In the genomic region with DNA sequence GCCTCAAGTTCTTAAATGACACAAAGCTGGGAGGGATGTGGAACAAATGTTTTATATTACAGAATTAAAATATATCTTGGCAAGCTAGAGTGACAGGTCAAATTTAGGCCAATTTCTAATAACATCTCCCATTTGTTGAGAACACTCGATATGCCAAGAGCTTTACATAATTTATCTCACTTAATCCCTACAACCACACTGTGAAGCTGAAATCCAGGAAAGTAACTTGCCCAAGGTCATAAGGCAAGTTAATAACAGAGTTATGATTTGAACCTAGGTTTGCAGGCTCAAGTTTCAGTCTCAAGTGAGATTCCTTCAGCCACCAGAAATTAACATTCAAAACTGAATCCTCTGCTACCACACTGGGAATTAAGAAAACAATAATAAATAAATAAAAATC, we compare ENCODE assay signal across 10 cellular contexts. TPM values are rescaled to one million over a fixed set of nuclear protein-coding genes. Genes with fewer than 3 reads are reported as not detected.
DNase-seq lines count a peak whose midpoint lies in the region; ATAC-seq and TF ChIP-seq lines count a peak whose summit lies in the region.
"Had no signal": no experiment of that assay in that cellular context is flagged by ENCODE, and none has a peak within 500 bp of the region (broad histone marks: within the 10 kb centered on the region; RNA-seq: fewer than 3 reads in every experiment).

No MANE protein-coding gene starts in this region.

- H3K36me3 Mint-ChIP-seq in HFFc6 (ENCODE audit: low read depth): peaks cover 12% of the 10 kb centered on the region
- H3K36me3 Mint-ChIP-seq in stimulated activated memory B cell treated with anti-CD40 and anti-IgM and Interleukin-4, amounts not matched to agents 10 μg/mL and 1 μg/mL and 100 μg/mL, for 72 hours: peaks cover 38% of the 10 kb centered on the region
- H3K36me3 Mint-ChIP-seq in activated T-cell treated with anti-CD3 and anti-CD28 coated beads, Interleukin-2, amount 50 U/mL, for 24 hours (ENCODE audit: low read depth): peaks cover 12% of the 10 kb centered on the region
- no peaks in the 10 kb centered on the region for H3K36me3 Mint-ChIP-seq in endothelial cell (ENCODE audit: low read depth, unreplicated experiment)

- H3K4me3 ChIP-seq in astrocyte of the spinal cord (ENCODE audit: low read depth, low read length) (peak overlapping the region; percentile 25), right atrium auricular region (peak overlapping the region; percentile 17 to 32)

- H3K9me3 Mint-ChIP-seq in HFFc6 (no peaks in the 10 kb centered on the region), endothelial cell (ENCODE audit: unreplicated experiment) (no peaks in the 10 kb centered on the region)
- H3K9me3 Mint-ChIP-seq in stimulated activated memory B cell treated with anti-CD40 and anti-IgM and Interleukin-4, amounts not matched to agents 10 μg/mL and 1 μg/mL and 100 μg/mL, for 72 hours: no peaks in the 10 kb centered on the region
- no peaks in the 10 kb centered on the region for H3K9me3 Mint-ChIP-seq in activated T-cell treated with anti-CD3 and anti-CD28 coated beads, Interleukin-2, amount 50 U/mL, for 24 hours
- H3K9me3 Mint-ChIP-seq: activated B cell treated with CpG ODN at 0.5 μM for 24 hours; CD4-positive, alpha-beta memory T cell had no signal

- peaks cover 0 to 62% of the 10 kb centered on the region in 2 donors for H3K4me1 ChIP-seq in right atrium auricular region

- peak overlapping the region; percentile 79 for H3K4me3 Mint-ChIP-seq in HFFc6
- H3K4me3 Mint-ChIP-seq in stimulated activated memory B cell treated with anti-CD40 and anti-IgM and Interleukin-4, amounts not matched to agents 10 μg/mL and 1 μg/mL and 100 μg/mL, for 72 hours: no peak overlapping the region
- H3K4me3 Mint-ChIP-seq in activated T-cell treated with anti-CD3 and anti-CD28 coated beads, Interleukin-2, amount 50 U/mL, for 24 hours: no peak overlapping the region
- H3K4me3 Mint-ChIP-seq in endothelial cell (ENCODE audit: unreplicated experiment): no peak overlapping the region
- H3K4me3 Mint-ChIP-seq: CD4-positive, alpha-beta memory T cell had no signal

- DNase-seq in HFFc6: no peak
- DNase-seq in astrocyte of the spinal cord (ENCODE audit: low read depth, low spot score): no peak
- no peak for DNase-seq in right atrium auricular region (ENCODE audit: low spot score)
- no peak for DNase-seq in MV-4-11 (lab: John Stamatoyannopoulos, UW)
- no peak for DNase-seq in activated T-cell treated with anti-CD3 and anti-CD28 coated beads, Interleukin-2, amount 50 U/mL, for 24 hours
- no peak for DNase-seq in ecto neural progenitor cell (ENCODE audit: low spot score)
- DNase-seq in endothelial cell (ENCODE audit: low spot score): no peak
- DNase-seq: activated B cell treated with CpG ODN at 0.5 μM for 24 hours; CD4-positive, alpha-beta memory T cell had no signal

- H3K27me3 ChIP-seq in right atrium auricular region: no peaks in the 10 kb centered on the region

- H3K9me3 ChIP-seq in right atrium auricular region: no peaks in the 10 kb centered on the region

- no peak for ATAC-seq in stimulated activated memory B cell treated with anti-CD40 and anti-IgM and Interleukin-4, amounts not matched to agents 10 μg/mL and 1 μg/mL and 100 μg/mL, for 72 hours

- H3K27me3 Mint-ChIP-seq in HFFc6 (ENCODE audit: insufficient read depth) (no peaks in the 10 kb centered on the region), endothelial cell (ENCODE audit: unreplicated experiment) (no peaks in the 10 kb centered on the region)
- no peaks in the 10 kb centered on the region for H3K27me3 Mint-ChIP-seq in stimulated activated memory B cell treated with anti-CD40 and anti-IgM and Interleukin-4, amounts not matched to agents 10 μg/mL and 1 μg/mL and 100 μg/mL, for 72 hours
- no peaks in the 10 kb centered on the region for H3K27me3 Mint-ChIP-seq in activated T-cell treated with anti-CD3 and anti-CD28 coated beads, Interleukin-2, amount 50 U/mL, for 24 hours
- H3K27me3 Mint-ChIP-seq: activated B cell treated with CpG ODN at 0.5 μM for 24 hours; CD4-positive, alpha-beta memory T cell had no signal

- in situ Hi-C loops in astrocyte of the spinal cord (cut with HindIII; ENCODE audit: low sequenced_read_pairs): no loop called here

- peak overlapping the region; percentile 75 to 76 for H3K27ac ChIP-seq in right atrium auricular region

- H3K27ac Mint-ChIP-seq in HFFc6: peak overlapping the region; percentile 80
- H3K27ac Mint-ChIP-seq in stimulated activated memory B cell treated with anti-CD40 and anti-IgM and Interleukin-4, amounts not matched to agents 10 μg/mL and 1 μg/mL and 100 μg/mL, for 72 hours: peak overlapping the region; percentile 57
- H3K27ac Mint-ChIP-seq in activated T-cell treated with anti-CD3 and anti-CD28 coated beads, Interleukin-2, amount 50 U/mL, for 24 hours: no peak overlapping the region
- no peak overlapping the region for H3K27ac Mint-ChIP-seq in endothelial cell (ENCODE audit: unreplicated experiment)
- H3K27ac Mint-ChIP-seq: CD4-positive, alpha-beta memory T cell had no signal

- no peaks in the 10 kb centered on the region for H3K36me3 ChIP-seq in right atrium auricular region

- H3K4me1 Mint-ChIP-seq in HFFc6 (ENCODE audit: low read depth) (peaks cover 61% of the 10 kb centered on the region), endothelial cell (ENCODE audit: unreplicated experiment) (peaks cover 3% of the 10 kb centered on the region)
- peaks cover 76% of the 10 kb centered on the region for H3K4me1 Mint-ChIP-seq in stimulated activated memory B cell treated with anti-CD40 and anti-IgM and Interleukin-4, amounts not matched to agents 10 μg/mL and 1 μg/mL and 100 μg/mL, for 72 hours
- H3K4me1 Mint-ChIP-seq in activated T-cell treated with anti-CD3 and anti-CD28 coated beads, Interleukin-2, amount 50 U/mL, for 24 hours (ENCODE audit: low read depth): peaks cover 38% of the 10 kb centered on the region

- TF ChIP-seq CTCF in HFFc6 (IDR thresholded peaks at IDR 0.05) (no peak), astrocyte of the spinal cord (IDR thresholded peaks at IDR 0.05; ENCODE audit: low read depth, low read length) (no peak), right atrium auricular region (IDR thresholded peaks at IDR 0.05) (no peak), endothelial cell (IDR thresholded peaks at IDR 0.05; ENCODE audit: unreplicated experiment) (no peak)

RNA-seq across cellular contexts. Expression of gene RAB30, which starts 38.3 kb away (rescaled TPM):
- total RNA-seq in HFFc6 (2021; fragmentation: NEBNext Ultra II Directional; extraction: Animal tissue kit (Norgen Biotek cat#: 25700)): 10 to 100 TPM; 17.6 to 22.2 (median 19.4) TPM
- total RNA-seq in right atrium auricular region (10 to 100 TPM; 12.1 to 19.0 TPM), endothelial cell (ENCODE audit: unreplicated experiment) (18.6 TPM)

Comparison
In these comparisons a context has a peak if more than half of its experiments do, and no peak if none do; other contexts are left out.
1. H3K27ac Mint-ChIP-seq: peak in HFFc6 (single experiment) and stimulated activated memory B cell treated with anti-CD40 and anti-IgM and Interleukin-4, amounts not matched to agents 10 μg/mL and 1 μg/mL and 100 μg/mL, for 72 hours (single experiment); none in activated T-cell treated with anti-CD3 and anti-CD28 coated beads, Interleukin-2, amount 50 U/mL, for 24 hours (single experiment) and endothelial cell (single experiment).